1 cellular context compared by ENCODE assay signal in genomic region chr22:41469218-41469851, GRCh38.
TF ChIP-seq lines count a peak whose summit lies in the region.

No MANE protein-coding gene starts in this region.

TF ChIP-seq in GM12878, 131 proteins besides CTCF, POLR2A, EP300 and RAD21 (continues in another document):
- TF ChIP-seq ZNF207 (IDR thresholded peaks at IDR 0.05; ENCODE audit: borderline replicate concordance) (no peak), EED (IDR thresholded peaks at IDR 0.05; ENCODE audit: low read depth) (no peak), KAT2A (conservative IDR thresholded peaks at IDR 0.05; ENCODE audit: control insufficient read depth, low read depth, low read length) (no peak), NFXL1 (IDR thresholded peaks at IDR 0.05; ENCODE audit: borderline replicate concordance) (no peak), RELA (IDR thresholded peaks at IDR 0.05; ENCODE audit: borderline replicate concordance, partially characterized antibody) (no peak), POU2F2 (IDR thresholded peaks at IDR 0.05; ENCODE audit: borderline replicate concordance, low read depth, low read length) (0 out of 3 replicates have a peak, but pooled peaks have one; percentile 2), RAD51 (IDR thresholded peaks at IDR 0.05) (no peak), ZNF24 (IDR thresholded peaks at IDR 0.05) (no peak), FOXK2 (IDR thresholded peaks at IDR 0.05) (no peak), MXI1 (IDR thresholded peaks at IDR 0.05; ENCODE audit: low read depth, low read length) (no peak), SIN3A (IDR thresholded peaks at IDR 0.05; ENCODE audit: low read depth, low read length) (0 out of 2 replicates have a peak, but pooled peaks have one; percentile 80), MEF2B (IDR thresholded peaks at IDR 0.05; ENCODE audit: partially characterized antibody, poor library complexity, severe bottlenecking) (no peak), MTA3 (IDR thresholded peaks at IDR 0.05; ENCODE audit: borderline replicate concordance, low read length) (no peak), ATF7 (IDR thresholded peaks at IDR 0.05; ENCODE audit: low read depth) (no peak), BHLHE40 (IDR thresholded peaks at IDR 0.05; ENCODE audit: borderline replicate concordance in 1 of 2, low read depth in 2 of 2, low read length in 1 of 2) (no peak), CHD4 (IDR thresholded peaks at IDR 0.05) (no peak), NR2F1 (conservative IDR thresholded peaks at IDR 0.05) (peak; percentile 47), SMARCA5 (IDR thresholded peaks at IDR 0.05) (no peak), RBBP5 (conservative IDR thresholded peaks at IDR 0.05) (no peak), ZBED1 (IDR thresholded peaks at IDR 0.05; ENCODE audit: borderline replicate concordance) (no peak), REST (IDR thresholded peaks at IDR 0.05; ENCODE audit: low read depth, low read length) (no peak), RCOR1 (conservative IDR thresholded peaks at IDR 0.05; ENCODE audit: low read depth, low read length) (no peak), CHD1 (IDR thresholded peaks at IDR 0.05; ENCODE audit: low read depth, low read length) (0 out of 2 replicates have a peak, but pooled peaks have one; percentile 81), IKZF1 (conservative IDR thresholded peaks at IDR 0.05) (no peak; the same call in 1 of the 2 replicates), SUPT20H (IDR thresholded peaks at IDR 0.05; ENCODE audit: borderline replicate concordance, control insufficient read depth, low read depth, low read length) (no peak), DPF2 (IDR thresholded peaks at IDR 0.05) (0 out of 2 replicates have a peak, but pooled peaks have one; percentile 34), IRF5 (IDR thresholded peaks at IDR 0.05; ENCODE audit: borderline replicate concordance) (no peak), TCF7 (IDR thresholded peaks at IDR 0.05; ENCODE audit: borderline replicate concordance) (no peak), HDGF (IDR thresholded peaks at IDR 0.05) (0 out of 2 replicates have a peak, but pooled peaks have one; percentile 1), NR2C1 (IDR thresholded peaks at IDR 0.05) (no peak), HDAC6 (IDR thresholded peaks at IDR 0.05; ENCODE audit: unreplicated experiment) (no peak), SPI1 (IDR thresholded peaks at IDR 0.05; ENCODE audit: borderline replicate concordance, insufficient read depth, low read depth, low read length) (no peak), LARP7 (IDR thresholded peaks at IDR 0.05) (peak; percentile 80; the same call in 1 of the 2 replicates), RFX5 (IDR thresholded peaks at IDR 0.05; ENCODE audit: low read depth, low read length) (no peak), STAT3 (IDR thresholded peaks at IDR 0.05; ENCODE audit: low read depth, low read length) (no peak)
- TF ChIP-seq, protein P1, sequence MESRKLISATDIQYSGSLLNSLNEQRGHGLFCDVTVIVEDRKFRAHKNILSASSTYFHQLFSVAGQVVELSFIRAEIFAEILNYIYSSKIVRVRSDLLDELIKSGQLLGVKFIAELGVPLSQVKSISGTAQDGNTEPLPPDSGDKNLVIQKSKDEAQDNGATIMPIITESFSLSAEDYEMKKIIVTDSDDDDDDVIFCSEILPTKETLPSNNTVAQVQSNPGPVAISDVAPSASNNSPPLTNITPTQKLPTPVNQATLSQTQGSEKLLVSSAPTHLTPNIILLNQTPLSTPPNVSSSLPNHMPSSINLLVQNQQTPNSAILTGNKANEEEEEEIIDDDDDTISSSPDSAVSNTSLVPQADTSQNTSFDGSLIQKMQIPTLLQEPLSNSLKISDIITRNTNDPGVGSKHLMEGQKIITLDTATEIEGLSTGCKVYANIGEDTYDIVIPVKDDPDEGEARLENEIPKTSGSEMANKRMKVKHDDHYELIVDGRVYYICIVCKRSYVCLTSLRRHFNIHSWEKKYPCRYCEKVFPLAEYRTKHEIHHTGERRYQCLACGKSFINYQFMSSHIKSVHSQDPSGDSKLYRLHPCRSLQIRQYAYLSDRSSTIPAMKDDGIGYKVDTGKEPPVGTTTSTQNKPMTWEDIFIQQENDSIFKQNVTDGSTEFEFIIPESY (IDR thresholded peaks at IDR 0.05): no peak
- TF ChIP-seq, protein P2, sequence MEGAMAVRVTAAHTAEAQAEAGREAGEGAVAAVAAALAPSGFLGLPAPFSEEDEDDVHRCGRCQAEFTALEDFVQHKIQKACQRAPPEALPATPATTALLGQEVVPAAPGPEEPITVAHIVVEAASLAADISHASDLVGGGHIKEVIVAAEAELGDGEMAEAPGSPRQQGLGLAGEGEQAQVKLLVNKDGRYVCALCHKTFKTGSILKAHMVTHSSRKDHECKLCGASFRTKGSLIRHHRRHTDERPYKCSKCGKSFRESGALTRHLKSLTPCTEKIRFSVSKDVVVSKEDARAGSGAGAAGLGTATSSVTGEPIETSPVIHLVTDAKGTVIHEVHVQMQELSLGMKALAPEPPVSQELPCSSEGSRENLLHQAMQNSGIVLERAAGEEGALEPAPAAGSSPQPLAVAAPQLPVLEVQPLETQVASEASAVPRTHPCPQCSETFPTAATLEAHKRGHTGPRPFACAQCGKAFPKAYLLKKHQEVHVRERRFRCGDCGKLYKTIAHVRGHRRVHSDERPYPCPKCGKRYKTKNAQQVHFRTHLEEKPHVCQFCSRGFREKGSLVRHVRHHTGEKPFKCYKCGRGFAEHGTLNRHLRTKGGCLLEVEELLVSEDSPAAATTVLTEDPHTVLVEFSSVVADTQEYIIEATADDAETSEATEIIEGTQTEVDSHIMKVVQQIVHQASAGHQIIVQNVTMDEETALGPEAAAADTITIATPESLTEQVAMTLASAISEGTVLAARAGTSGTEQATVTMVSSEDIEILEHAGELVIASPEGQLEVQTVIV (IDR thresholded peaks at IDR 0.05; ENCODE audit: borderline replicate concordance, partially characterized antibody): no peak
- TF ChIP-seq, protein P3, sequence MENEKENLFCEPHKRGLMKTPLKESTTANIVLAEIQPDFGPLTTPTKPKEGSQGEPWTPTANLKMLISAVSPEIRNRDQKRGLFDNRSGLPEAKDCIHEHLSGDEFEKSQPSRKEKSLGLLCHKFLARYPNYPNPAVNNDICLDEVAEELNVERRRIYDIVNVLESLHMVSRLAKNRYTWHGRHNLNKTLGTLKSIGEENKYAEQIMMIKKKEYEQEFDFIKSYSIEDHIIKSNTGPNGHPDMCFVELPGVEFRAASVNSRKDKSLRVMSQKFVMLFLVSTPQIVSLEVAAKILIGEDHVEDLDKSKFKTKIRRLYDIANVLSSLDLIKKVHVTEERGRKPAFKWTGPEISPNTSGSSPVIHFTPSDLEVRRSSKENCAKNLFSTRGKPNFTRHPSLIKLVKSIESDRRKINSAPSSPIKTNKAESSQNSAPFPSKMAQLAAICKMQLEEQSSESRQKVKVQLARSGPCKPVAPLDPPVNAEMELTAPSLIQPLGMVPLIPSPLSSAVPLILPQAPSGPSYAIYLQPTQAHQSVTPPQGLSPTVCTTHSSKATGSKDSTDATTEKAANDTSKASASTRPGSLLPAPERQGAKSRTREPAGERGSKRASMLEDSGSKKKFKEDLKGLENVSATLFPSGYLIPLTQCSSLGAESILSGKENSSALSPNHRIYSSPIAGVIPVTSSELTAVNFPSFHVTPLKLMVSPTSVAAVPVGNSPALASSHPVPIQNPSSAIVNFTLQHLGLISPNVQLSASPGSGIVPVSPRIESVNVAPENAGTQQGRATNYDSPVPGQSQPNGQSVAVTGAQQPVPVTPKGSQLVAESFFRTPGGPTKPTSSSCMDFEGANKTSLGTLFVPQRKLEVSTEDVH (IDR thresholded peaks at IDR 0.05; ENCODE audit: low read depth, partially characterized antibody): no peak
- TF ChIP-seq, protein P4, sequence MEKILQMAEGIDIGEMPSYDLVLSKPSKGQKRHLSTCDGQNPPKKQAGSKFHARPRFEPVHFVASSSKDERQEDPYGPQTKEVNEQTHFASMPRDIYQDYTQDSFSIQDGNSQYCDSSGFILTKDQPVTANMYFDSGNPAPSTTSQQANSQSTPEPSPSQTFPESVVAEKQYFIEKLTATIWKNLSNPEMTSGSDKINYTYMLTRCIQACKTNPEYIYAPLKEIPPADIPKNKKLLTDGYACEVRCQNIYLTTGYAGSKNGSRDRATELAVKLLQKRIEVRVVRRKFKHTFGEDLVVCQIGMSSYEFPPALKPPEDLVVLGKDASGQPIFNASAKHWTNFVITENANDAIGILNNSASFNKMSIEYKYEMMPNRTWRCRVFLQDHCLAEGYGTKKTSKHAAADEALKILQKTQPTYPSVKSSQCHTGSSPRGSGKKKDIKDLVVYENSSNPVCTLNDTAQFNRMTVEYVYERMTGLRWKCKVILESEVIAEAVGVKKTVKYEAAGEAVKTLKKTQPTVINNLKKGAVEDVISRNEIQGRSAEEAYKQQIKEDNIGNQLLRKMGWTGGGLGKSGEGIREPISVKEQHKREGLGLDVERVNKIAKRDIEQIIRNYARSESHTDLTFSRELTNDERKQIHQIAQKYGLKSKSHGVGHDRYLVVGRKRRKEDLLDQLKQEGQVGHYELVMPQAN (conservative IDR thresholded peaks at IDR 0.05): peak; percentile 93
- TF ChIP-seq, protein P5, sequence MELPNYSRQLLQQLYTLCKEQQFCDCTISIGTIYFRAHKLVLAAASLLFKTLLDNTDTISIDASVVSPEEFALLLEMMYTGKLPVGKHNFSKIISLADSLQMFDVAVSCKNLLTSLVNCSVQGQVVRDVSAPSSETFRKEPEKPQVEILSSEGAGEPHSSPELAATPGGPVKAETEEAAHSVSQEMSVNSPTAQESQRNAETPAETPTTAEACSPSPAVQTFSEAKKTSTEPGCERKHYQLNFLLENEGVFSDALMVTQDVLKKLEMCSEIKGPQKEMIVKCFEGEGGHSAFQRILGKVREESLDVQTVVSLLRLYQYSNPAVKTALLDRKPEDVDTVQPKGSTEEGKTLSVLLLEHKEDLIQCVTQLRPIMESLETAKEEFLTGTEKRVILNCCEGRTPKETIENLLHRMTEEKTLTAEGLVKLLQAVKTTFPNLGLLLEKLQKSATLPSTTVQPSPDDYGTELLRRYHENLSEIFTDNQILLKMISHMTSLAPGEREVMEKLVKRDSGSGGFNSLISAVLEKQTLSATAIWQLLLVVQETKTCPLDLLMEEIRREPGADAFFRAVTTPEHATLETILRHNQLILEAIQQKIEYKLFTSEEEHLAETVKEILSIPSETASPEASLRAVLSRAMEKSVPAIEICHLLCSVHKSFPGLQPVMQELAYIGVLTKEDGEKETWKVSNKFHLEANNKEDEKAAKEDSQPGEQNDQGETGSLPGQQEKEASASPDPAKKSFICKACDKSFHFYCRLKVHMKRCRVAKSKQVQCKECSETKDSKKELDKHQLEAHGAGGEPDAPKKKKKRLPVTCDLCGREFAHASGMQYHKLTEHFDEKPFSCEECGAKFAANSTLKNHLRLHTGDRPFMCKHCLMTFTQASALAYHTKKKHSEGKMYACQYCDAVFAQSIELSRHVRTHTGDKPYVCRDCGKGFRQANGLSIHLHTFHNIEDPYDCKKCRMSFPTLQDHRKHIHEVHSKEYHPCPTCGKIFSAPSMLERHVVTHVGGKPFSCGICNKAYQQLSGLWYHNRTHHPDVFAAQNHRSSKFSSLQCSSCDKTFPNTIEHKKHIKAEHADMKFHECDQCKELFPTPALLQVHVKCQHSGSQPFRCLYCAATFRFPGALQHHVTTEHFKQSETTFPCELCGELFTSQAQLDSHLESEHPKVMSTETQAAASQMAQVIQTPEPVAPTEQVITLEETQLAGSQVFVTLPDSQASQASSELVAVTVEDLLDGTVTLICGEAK (IDR thresholded peaks at IDR 0.05; ENCODE audit: borderline replicate concordance): no peak
- TF ChIP-seq, protein P6, sequence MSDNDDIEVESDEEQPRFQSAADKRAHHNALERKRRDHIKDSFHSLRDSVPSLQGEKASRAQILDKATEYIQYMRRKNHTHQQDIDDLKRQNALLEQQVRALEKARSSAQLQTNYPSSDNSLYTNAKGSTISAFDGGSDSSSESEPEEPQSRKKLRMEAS (IDR thresholded peaks at IDR 0.05; ENCODE audit: low read depth, low read length): no peak
- TF ChIP-seq, protein P7, sequence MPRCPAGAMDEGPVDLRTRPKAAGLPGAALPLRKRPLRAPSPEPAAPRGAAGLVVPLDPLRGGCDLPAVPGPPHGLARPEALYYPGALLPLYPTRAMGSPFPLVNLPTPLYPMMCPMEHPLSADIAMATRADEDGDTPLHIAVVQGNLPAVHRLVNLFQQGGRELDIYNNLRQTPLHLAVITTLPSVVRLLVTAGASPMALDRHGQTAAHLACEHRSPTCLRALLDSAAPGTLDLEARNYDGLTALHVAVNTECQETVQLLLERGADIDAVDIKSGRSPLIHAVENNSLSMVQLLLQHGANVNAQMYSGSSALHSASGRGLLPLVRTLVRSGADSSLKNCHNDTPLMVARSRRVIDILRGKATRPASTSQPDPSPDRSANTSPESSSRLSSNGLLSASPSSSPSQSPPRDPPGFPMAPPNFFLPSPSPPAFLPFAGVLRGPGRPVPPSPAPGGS (IDR thresholded peaks at IDR 0.05; ENCODE audit: borderline replicate concordance, insufficient read depth, low read depth, low read length, poor library complexity, severe bottlenecking): no peak
